Comparison of ENCODE assay signal across 10 cellular contexts in the genomic region with DNA sequence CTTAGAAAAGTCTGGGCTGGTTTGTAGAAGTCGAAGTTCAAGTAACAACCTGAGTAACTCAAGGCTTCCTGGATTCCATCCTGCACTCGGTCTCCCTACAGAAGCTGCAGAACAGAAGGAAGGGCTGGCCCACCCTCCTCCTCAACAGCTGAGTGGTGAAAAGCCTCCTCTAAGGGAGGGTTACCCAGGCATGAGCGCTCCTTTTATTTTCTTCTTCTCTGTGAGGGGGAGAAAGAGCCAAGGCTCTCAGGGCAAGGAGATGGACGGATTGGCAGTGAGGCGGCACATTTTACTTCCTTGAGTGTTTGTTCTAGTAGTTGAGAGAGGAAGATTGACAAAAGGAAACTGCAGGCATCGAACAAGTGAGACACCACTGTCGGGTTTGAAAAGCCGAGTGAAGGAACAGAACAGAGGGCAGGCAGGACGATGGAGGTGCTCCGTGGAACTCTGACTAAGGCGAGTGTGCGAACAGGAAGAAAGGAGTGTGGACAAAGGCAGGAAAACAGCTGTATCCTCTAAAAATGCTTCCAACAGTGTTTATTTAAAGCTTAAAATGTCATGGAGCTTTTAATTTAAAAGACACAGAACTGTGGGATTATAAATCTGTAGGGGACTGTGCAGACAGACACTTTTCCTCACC. TPM values are rescaled to one million over a fixed set of nuclear protein-coding genes. Genes with fewer than 3 reads are reported as not detected.
DNase-seq lines count a peak whose midpoint lies in the region; ATAC-seq and TF ChIP-seq lines count a peak whose summit lies in the region.
"Had no signal": no experiment of that assay in that cellular context is flagged by ENCODE, and none has a peak within 500 bp of the region (broad histone marks: within the 10 kb centered on the region; RNA-seq: fewer than 3 reads in every experiment).

No MANE protein-coding gene starts in this region.

- H3K9me3 ChIP-seq in mucosa of stomach (ENCODE audit: control insufficient read depth, low read length) = no peaks in the 10 kb centered on the region

- no peaks in the 10 kb centered on the region for H3K36me3 ChIP-seq in mucosa of stomach (ENCODE audit: control insufficient read depth, insufficient read depth, low read length)

- CTCF ChIA-PET in activated CD4-positive, alpha-beta memory T cell treated with anti-CD3 and anti-CD28 coated beads for 36 hours (lab: Charles Lee) = no interaction called here

- POLR2A ChIA-PET in activated CD4-positive, alpha-beta memory T cell treated with anti-CD3 and anti-CD28 coated beads for 36 hours (lab: Charles Lee) = no interaction called here

- H3K9me3 Mint-ChIP-seq in stimulated activated naive CD8-positive, alpha-beta T cell treated with anti-CD3 and anti-CD28 coated beads, Interleukin-15, Interleukin-2, amounts not matched to agents 100 ng/mL and 50 ng/mL, for 24 hours = no peaks in the 10 kb centered on the region
- no peaks in the 10 kb centered on the region for H3K9me3 Mint-ChIP-seq in chondrocyte (ENCODE audit: low read depth)
- H3K9me3 Mint-ChIP-seq in activated CD4-positive, alpha-beta memory T cell treated with anti-CD3 and anti-CD28 coated beads for 36 hours = no peaks in the 10 kb centered on the region

- no peaks in the 10 kb centered on the region for H3K27me3 Mint-ChIP-seq in stimulated activated naive CD8-positive, alpha-beta T cell treated with anti-CD3 and anti-CD28 coated beads, Interleukin-15, Interleukin-2, amounts not matched to agents 100 ng/mL and 50 ng/mL, for 24 hours
- no peaks in the 10 kb centered on the region for H3K27me3 Mint-ChIP-seq in chondrocyte (ENCODE audit: low read depth)
- H3K27me3 Mint-ChIP-seq in activated CD4-positive, alpha-beta memory T cell treated with anti-CD3 and anti-CD28 coated beads for 36 hours = no peaks in the 10 kb centered on the region

- H3K4me1 ChIP-seq in mucosa of stomach (ENCODE audit: control insufficient read depth, insufficient read depth, low read length) = peaks cover 17% of the 10 kb centered on the region

- peak overlapping the region; percentile 53 for H3K9ac ChIP-seq in mucosa of stomach (ENCODE audit: low read length)

- no peaks in the 10 kb centered on the region for H3K27me3 ChIP-seq in mucosa of stomach (ENCODE audit: control insufficient read depth, insufficient read depth, low read length)

- peaks cover 23% of the 10 kb centered on the region for H3K4me1 Mint-ChIP-seq in stimulated activated naive CD8-positive, alpha-beta T cell treated with anti-CD3 and anti-CD28 coated beads, Interleukin-15, Interleukin-2, amounts not matched to agents 100 ng/mL and 50 ng/mL, for 24 hours (ENCODE audit: low read depth)
- peaks cover 23% of the 10 kb centered on the region for H3K4me1 Mint-ChIP-seq in chondrocyte (ENCODE audit: low read depth)
- peaks cover 10% of the 10 kb centered on the region for H3K4me1 Mint-ChIP-seq in activated CD4-positive, alpha-beta memory T cell treated with anti-CD3 and anti-CD28 coated beads for 36 hours (ENCODE audit: low read depth)

- peaks cover 8% of the 10 kb centered on the region for H3K36me3 Mint-ChIP-seq in stimulated activated naive CD8-positive, alpha-beta T cell treated with anti-CD3 and anti-CD28 coated beads, Interleukin-15, Interleukin-2, amounts not matched to agents 100 ng/mL and 50 ng/mL, for 24 hours (ENCODE audit: low read depth)
- H3K36me3 Mint-ChIP-seq in chondrocyte (ENCODE audit: low read depth) = peaks cover 6% of the 10 kb centered on the region
- H3K36me3 Mint-ChIP-seq in activated CD4-positive, alpha-beta memory T cell treated with anti-CD3 and anti-CD28 coated beads for 36 hours = peaks cover 8% of the 10 kb centered on the region

- intact Hi-C loops in activated CD4-positive, alpha-beta memory T cell treated with anti-CD3 and anti-CD28 coated beads for 36 hours (cut with micrococcal nuclease) = no loop called here

- TF ChIP-seq CTCF in chondrocyte (IDR thresholded peaks at IDR 0.05) = no peak

- peak overlapping the region; percentile 63 for H3K4me3 Mint-ChIP-seq in stimulated activated naive CD8-positive, alpha-beta T cell treated with anti-CD3 and anti-CD28 coated beads, Interleukin-15, Interleukin-2, amounts not matched to agents 100 ng/mL and 50 ng/mL, for 24 hours
- H3K4me3 Mint-ChIP-seq in chondrocyte (ENCODE audit: unreplicated experiment) = peak overlapping the region; percentile 51
- no peak overlapping the region for H3K4me3 Mint-ChIP-seq in activated CD4-positive, alpha-beta memory T cell treated with anti-CD3 and anti-CD28 coated beads for 36 hours

- no peak for ATAC-seq in stimulated activated naive CD8-positive, alpha-beta T cell treated with anti-CD3 and anti-CD28 coated beads, Interleukin-15, Interleukin-2, amounts not matched to agents 100 U/mL and 50 U/mL, for 24 hours
- ATAC-seq in HG02870 (IDR thresholded peaks at IDR 0.05; ENCODE audit: unreplicated experiment) = no peak

- H3K27ac Mint-ChIP-seq in stimulated activated naive CD8-positive, alpha-beta T cell treated with anti-CD3 and anti-CD28 coated beads, Interleukin-15, Interleukin-2, amounts not matched to agents 100 ng/mL and 50 ng/mL, for 24 hours = peak overlapping the region; percentile 63
- peak overlapping the region; percentile 71 for H3K27ac Mint-ChIP-seq in chondrocyte (ENCODE audit: unreplicated experiment)
- no peak overlapping the region for H3K27ac Mint-ChIP-seq in activated CD4-positive, alpha-beta memory T cell treated with anti-CD3 and anti-CD28 coated beads for 36 hours

- no peak for DNase-seq in stimulated activated naive CD8-positive, alpha-beta T cell treated with anti-CD3 and anti-CD28 coated beads, Interleukin-15, Interleukin-2, amounts not matched to agents 100 U/mL and 50 U/mL, for 24 hours
- no peak for DNase-seq in chondrocyte (ENCODE audit: low spot score)
- DNase-seq in activated CD4-positive, alpha-beta memory T cell treated with anti-CD3 and anti-CD28 coated beads for 36 hours = no peak
- no peak for DNase-seq in stimulated activated CD4-positive, alpha-beta T cell treated with anti-CD3 and anti-CD28 coated beads, Interleukin-4, amount 100 ng/mL, for 1 hour
- no peak for DNase-seq in NCI-H2107 treated with DMSO at 0.1 percent for 48 hours (lab: John Stamatoyannopoulos, UW; ENCODE audit: unreplicated experiment)
- DNase-seq: foreskin melanocyte had no signal

- no peak overlapping the region for H3K4me3 ChIP-seq in mucosa of stomach (ENCODE audit: low read length)
- H3K4me3 ChIP-seq: smooth muscle cell had no signal

RNA-seq across cellular contexts. Expression of gene STS, which starts 38.4 kb away (rescaled TPM):
- 10.9 to 12.5 TPM (median 12.1 TPM) in 3 replicates for total RNA-seq in chondrocyte
- under 1 TPM; 0.73 to 0.81 TPM for total RNA-seq in activated CD4-positive, alpha-beta memory T cell treated with anti-CD3 and anti-CD28 coated beads for 36 hours

RNA-seq across cellular contexts. Expression of gene PUDP, which starts 38.8 kb away (rescaled TPM):
- 10.7 to 14.7 TPM (median 12.6 TPM) in 3 replicates for total RNA-seq in chondrocyte
- total RNA-seq in activated CD4-positive, alpha-beta memory T cell treated with anti-CD3 and anti-CD28 coated beads for 36 hours = 10 to 100 TPM; 16.5 to 17.4 TPM
